ENCODE assay signal across 2 cellular contexts in the genomic region with DNA sequence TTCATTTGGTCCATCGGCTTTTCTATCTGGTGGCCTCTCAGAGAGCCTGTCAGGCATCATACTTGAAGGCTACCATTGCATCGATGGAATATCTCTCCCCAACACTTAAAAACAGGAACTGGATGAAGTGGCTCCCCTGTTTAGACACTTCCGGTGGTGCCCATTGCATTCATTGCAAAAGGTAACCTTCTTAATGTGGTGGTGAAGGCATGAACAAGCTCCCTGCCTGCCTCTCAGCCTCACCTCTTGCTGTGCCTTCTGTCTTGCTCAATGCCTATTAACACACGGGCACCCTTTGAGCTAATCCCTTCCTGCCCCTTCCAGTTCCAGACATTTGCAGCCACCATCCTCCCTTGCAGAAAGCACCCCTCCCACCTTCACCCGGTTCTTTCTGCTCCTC.
A peak's percentile ranks its signal among the peaks of the same experiment; 100 is the strongest.
TF ChIP-seq lines count a peak whose summit lies in the region.

No MANE protein-coding gene starts in this region.

TF ChIP-seq in HEK293, 187 proteins besides CTCF, POLR2A, EP300 and RAD21 (continued from another document):
- TF ChIP-seq, protein P1, sequence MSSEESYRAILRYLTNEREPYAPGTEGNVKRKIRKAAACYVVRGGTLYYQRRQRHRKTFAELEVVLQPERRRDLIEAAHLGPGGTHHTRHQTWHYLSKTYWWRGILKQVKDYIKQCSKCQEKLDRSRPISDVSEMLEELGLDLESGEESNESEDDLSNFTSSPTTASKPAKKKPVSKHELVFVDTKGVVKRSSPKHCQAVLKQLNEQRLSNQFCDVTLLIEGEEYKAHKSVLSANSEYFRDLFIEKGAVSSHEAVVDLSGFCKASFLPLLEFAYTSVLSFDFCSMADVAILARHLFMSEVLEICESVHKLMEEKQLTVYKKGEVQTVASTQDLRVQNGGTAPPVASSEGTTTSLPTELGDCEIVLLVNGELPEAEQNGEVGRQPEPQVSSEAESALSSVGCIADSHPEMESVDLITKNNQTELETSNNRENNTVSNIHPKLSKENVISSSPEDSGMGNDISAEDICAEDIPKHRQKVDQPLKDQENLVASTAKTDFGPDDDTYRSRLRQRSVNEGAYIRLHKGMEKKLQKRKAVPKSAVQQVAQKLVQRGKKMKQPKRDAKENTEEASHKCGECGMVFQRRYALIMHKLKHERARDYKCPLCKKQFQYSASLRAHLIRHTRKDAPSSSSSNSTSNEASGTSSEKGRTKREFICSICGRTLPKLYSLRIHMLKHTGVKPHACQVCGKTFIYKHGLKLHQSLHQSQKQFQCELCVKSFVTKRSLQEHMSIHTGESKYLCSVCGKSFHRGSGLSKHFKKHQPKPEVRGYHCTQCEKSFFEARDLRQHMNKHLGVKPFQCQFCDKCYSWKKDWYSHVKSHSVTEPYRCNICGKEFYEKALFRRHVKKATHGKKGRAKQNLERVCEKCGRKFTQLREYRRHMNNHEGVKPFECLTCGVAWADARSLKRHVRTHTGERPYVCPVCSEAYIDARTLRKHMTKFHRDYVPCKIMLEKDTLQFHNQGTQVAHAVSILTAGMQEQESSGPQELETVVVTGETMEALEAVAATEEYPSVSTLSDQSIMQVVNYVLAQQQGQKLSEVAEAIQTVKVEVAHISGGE (tag by site-specific recombination; conservative IDR thresholded peaks at IDR 0.05; ENCODE audit: low read depth) = no peak
- TF ChIP-seq ZSCAN16 (tag by site-specific recombination; IDR thresholded peaks at IDR 0.05) (no peak), ZNF112 (tag by site-specific recombination; IDR thresholded peaks at IDR 0.05) (no peak), ZNF555 (tag by site-specific recombination; conservative IDR thresholded peaks at IDR 0.05) (no peak)

TF ChIP-seq in K562, 482 proteins besides CTCF, POLR2A, EP300 and RAD21 (continued from another document):
- TF ChIP-seq, protein P2, sequence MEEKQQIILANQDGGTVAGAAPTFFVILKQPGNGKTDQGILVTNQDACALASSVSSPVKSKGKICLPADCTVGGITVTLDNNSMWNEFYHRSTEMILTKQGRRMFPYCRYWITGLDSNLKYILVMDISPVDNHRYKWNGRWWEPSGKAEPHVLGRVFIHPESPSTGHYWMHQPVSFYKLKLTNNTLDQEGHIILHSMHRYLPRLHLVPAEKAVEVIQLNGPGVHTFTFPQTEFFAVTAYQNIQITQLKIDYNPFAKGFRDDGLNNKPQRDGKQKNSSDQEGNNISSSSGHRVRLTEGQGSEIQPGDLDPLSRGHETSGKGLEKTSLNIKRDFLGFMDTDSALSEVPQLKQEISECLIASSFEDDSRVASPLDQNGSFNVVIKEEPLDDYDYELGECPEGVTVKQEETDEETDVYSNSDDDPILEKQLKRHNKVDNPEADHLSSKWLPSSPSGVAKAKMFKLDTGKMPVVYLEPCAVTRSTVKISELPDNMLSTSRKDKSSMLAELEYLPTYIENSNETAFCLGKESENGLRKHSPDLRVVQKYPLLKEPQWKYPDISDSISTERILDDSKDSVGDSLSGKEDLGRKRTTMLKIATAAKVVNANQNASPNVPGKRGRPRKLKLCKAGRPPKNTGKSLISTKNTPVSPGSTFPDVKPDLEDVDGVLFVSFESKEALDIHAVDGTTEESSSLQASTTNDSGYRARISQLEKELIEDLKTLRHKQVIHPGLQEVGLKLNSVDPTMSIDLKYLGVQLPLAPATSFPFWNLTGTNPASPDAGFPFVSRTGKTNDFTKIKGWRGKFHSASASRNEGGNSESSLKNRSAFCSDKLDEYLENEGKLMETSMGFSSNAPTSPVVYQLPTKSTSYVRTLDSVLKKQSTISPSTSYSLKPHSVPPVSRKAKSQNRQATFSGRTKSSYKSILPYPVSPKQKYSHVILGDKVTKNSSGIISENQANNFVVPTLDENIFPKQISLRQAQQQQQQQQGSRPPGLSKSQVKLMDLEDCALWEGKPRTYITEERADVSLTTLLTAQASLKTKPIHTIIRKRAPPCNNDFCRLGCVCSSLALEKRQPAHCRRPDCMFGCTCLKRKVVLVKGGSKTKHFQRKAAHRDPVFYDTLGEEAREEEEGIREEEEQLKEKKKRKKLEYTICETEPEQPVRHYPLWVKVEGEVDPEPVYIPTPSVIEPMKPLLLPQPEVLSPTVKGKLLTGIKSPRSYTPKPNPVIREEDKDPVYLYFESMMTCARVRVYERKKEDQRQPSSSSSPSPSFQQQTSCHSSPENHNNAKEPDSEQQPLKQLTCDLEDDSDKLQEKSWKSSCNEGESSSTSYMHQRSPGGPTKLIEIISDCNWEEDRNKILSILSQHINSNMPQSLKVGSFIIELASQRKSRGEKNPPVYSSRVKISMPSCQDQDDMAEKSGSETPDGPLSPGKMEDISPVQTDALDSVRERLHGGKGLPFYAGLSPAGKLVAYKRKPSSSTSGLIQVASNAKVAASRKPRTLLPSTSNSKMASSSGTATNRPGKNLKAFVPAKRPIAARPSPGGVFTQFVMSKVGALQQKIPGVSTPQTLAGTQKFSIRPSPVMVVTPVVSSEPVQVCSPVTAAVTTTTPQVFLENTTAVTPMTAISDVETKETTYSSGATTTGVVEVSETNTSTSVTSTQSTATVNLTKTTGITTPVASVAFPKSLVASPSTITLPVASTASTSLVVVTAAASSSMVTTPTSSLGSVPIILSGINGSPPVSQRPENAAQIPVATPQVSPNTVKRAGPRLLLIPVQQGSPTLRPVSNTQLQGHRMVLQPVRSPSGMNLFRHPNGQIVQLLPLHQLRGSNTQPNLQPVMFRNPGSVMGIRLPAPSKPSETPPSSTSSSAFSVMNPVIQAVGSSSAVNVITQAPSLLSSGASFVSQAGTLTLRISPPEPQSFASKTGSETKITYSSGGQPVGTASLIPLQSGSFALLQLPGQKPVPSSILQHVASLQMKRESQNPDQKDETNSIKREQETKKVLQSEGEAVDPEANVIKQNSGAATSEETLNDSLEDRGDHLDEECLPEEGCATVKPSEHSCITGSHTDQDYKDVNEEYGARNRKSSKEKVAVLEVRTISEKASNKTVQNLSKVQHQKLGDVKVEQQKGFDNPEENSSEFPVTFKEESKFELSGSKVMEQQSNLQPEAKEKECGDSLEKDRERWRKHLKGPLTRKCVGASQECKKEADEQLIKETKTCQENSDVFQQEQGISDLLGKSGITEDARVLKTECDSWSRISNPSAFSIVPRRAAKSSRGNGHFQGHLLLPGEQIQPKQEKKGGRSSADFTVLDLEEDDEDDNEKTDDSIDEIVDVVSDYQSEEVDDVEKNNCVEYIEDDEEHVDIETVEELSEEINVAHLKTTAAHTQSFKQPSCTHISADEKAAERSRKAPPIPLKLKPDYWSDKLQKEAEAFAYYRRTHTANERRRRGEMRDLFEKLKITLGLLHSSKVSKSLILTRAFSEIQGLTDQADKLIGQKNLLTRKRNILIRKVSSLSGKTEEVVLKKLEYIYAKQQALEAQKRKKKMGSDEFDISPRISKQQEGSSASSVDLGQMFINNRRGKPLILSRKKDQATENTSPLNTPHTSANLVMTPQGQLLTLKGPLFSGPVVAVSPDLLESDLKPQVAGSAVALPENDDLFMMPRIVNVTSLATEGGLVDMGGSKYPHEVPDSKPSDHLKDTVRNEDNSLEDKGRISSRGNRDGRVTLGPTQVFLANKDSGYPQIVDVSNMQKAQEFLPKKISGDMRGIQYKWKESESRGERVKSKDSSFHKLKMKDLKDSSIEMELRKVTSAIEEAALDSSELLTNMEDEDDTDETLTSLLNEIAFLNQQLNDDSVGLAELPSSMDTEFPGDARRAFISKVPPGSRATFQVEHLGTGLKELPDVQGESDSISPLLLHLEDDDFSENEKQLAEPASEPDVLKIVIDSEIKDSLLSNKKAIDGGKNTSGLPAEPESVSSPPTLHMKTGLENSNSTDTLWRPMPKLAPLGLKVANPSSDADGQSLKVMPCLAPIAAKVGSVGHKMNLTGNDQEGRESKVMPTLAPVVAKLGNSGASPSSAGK (IDR thresholded peaks at IDR 0.05) = no peak
- TF ChIP-seq GABPA (tag; conservative IDR thresholded peaks at IDR 0.05; ENCODE audit: low read depth) (peak; percentile 52; the same call in 1 of the 2 replicates), PTBP1 (IDR thresholded peaks at IDR 0.05; ENCODE audit: low read depth, low read length) (no peak), SPI1 (IDR thresholded peaks at IDR 0.05; ENCODE audit: borderline replicate concordance, low read depth, low read length) (peak; percentile 51; the same call in 1 of the 2 replicates), KLF6 (CRISPR knock-in tag; IDR thresholded peaks at IDR 0.05; ENCODE audit: borderline replicate concordance) (no peak)
